ENCODE assay signal across 8 cellular contexts in genomic region chr9:15113288-15113687, GRCh38.
"Had no signal": no experiment of that assay in that cellular context is flagged by ENCODE, and none has a peak within 500 bp of the region (broad histone marks: within the 10 kb centered on the region; RNA-seq: fewer than 3 reads in every experiment).

No MANE protein-coding gene starts in this region.

- DNase-seq: GDM1, GF-D8 had no signal

- ATAC-seq: GM12878 had no signal

- H3K4me3 ChIP-seq: GM12878 had no signal

- FAIRE-seq: G401.6, GM12878, GM12891, GM12892, GM18507, GM19239 had no signal
